8 cellular contexts compared by ENCODE assay signal in the genomic region with DNA sequence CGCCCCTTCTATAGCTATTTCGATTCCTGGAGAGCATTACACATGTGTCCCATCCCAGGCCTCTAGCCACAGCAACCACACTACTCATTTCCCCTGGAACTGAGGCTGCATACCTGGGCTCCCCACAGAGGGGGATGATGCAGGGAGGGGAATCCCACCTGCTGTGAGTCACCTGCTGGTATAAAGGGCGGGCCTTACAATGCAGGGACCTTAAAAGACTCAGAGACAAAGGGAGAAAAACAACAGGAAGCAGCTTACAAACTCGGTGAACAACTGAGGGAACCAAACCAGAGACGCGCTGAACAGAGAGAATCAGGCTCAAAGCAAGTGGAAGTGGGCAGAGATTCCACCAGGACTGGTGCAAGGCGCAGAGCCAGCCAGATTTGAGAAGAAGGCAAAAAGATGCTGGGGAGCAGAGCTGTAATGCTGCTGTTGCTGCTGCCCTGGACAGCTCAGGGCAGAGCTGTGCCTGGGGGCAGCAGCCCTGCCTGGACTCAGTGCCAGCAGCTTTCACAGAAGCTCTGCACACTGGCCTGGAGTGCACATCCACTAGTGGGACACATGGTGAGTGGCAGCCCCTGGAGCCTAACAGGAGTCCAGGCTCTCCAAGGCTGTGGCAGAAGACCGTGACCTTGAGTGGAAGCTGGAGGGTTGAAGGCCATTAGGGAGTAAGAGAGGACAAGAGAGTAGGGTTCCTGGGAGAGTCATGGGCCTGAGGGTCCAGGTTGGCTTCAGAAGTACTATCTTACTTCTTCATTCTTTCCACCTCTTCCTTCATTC. TPM values are rescaled to one million over a fixed set of nuclear protein-coding genes. Genes with fewer than 3 reads are reported as not detected.
DNase-seq lines count a peak whose midpoint lies in the region; ATAC-seq and TF ChIP-seq lines count a peak whose summit lies in the region.

A gene with protein sequence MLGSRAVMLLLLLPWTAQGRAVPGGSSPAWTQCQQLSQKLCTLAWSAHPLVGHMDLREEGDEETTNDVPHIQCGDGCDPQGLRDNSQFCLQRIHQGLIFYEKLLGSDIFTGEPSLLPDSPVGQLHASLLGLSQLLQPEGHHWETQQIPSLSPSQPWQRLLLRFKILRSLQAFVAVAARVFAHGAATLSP (plus strand): TSS at position 242 of the 780 bp plus-strand sequence. CDS start 161 bp downstream, at position 403.

- peak; percentile 29 for ATAC-seq in HG02885 (IDR thresholded peaks at IDR 0.05; ENCODE audit: poor library complexity, unreplicated experiment)

- no peak for TF ChIP-seq POLR2A in thyroid gland (IDR thresholded peaks at IDR 0.05)

- H3K27ac Mint-ChIP-seq in CD8-positive, alpha-beta memory T cell: peak within 1 kb of the TSS; percentile 90 to 100 (median 98)

- intact Hi-C loops in thyroid gland (cut with DNase I): loop anchor here (10.0 kb wide), 1 partner anchor 126 kb away; a partner anchor contains a TSS

- H3K4me3 ChIP-seq in CD8-positive, alpha-beta memory T cell (ENCODE audit: low read length): peak within 1 kb of the TSS; percentile 63
- H3K4me3 ChIP-seq in thyroid gland (replicated peaks in 1 of 3): no peak within 1 kb of the TSS

- CTCF ChIA-PET in CD8-positive, alpha-beta memory T cell (lab: Charles Lee): interaction anchor here (0.7 to 8.1 kb wide), 6 partner anchors 12 to 221 kb away, joined by 3 to 49 read pairs (median 4); a partner anchor contains a TSS

- no peaks in the 10 kb centered on the region for H3K27me3 ChIP-seq in CD8-positive, alpha-beta memory T cell (ENCODE audit: insufficient read depth, low read length, poor library complexity, severe bottlenecking)
- no peaks in the 10 kb centered on the region for H3K27me3 ChIP-seq in thyroid gland

- peaks cover 38% of the 10 kb centered on the region for H3K4me1 ChIP-seq in CD8-positive, alpha-beta memory T cell (ENCODE audit: insufficient read depth, low read length)
- H3K4me1 ChIP-seq in thyroid gland: peaks cover 0 to 6% of the 10 kb centered on the region in 2 donors

- POLR2A ChIA-PET in CD8-positive, alpha-beta memory T cell (lab: Charles Lee): interaction anchor here (0.6 to 3.1 kb wide), 10 partner anchors 13 to 1444 kb away, joined by 3 to 49 read pairs (median 4); a partner anchor contains a TSS

- H3K27me3 Mint-ChIP-seq in CD8-positive, alpha-beta memory T cell: peaks cover 0 to 3% of the 10 kb centered on the region in 2 donors

- DNase-seq in CD8-positive, alpha-beta memory T cell: peak; percentile 67 to 93 (median 82)
- DNase-seq in activated CD4-positive, CD25-positive, alpha-beta regulatory T cell treated with anti-CD3 and anti-CD28 coated beads, Interleukin-2, amount 50 U/mL, for 72 hours: peak; percentile 76
- DNase-seq in dermis blood vessel endothelial cell (peak; percentile 42), cerebellum (ENCODE audit: low spot score) (no peak), NCI-H2196 treated with DMSO at 0.1 percent for 48 hours (lab: John Stamatoyannopoulos, UW; ENCODE audit: unreplicated experiment) (no peak), thyroid gland (no peak)
- peak; percentile 63 to 81 for DNase-seq in stimulated activated CD4-positive, alpha-beta T cell treated with anti-CD3 and anti-CD28 coated beads, Interleukin-1b, Interleukin-23, amount 100 ng/mL, for 4 hours (ENCODE audit: low read depth in 2 of 2)

- H3K9me3 ChIP-seq in CD8-positive, alpha-beta memory T cell (ENCODE audit: low read length): no peaks in the 10 kb centered on the region
- no peaks in the 10 kb centered on the region for H3K9me3 ChIP-seq in thyroid gland

- TF ChIP-seq CTCF in thyroid gland (IDR thresholded peaks at IDR 0.05): no peak

- peak within 1 kb of the TSS; percentile 82 to 94 (median 91) for H3K4me3 Mint-ChIP-seq in CD8-positive, alpha-beta memory T cell

- 41 to 46% methylated on average over 8 of the region's 8 CpGs for WGBS in thyroid gland, 2 donors

- peaks cover 29 to 58% (median 47%) of the 10 kb centered on the region in 3 donors for H3K4me1 Mint-ChIP-seq in CD8-positive, alpha-beta memory T cell

- H3K36me3 Mint-ChIP-seq in CD8-positive, alpha-beta memory T cell: peaks cover 0 to 38% (median 8%) of the 10 kb centered on the region in 3 donors

- peak within 1 kb of the TSS; percentile 43 for H3K27ac ChIP-seq in CD8-positive, alpha-beta memory T cell (ENCODE audit: low read depth, low read length)
- H3K27ac ChIP-seq in thyroid gland: no peak within 1 kb of the TSS

- H3K9me3 Mint-ChIP-seq in CD8-positive, alpha-beta memory T cell: peaks cover 0 to 2% (median 0%) of the 10 kb centered on the region in 5 donors

- peaks cover 14% of the 10 kb centered on the region for H3K36me3 ChIP-seq in CD8-positive, alpha-beta memory T cell (ENCODE audit: insufficient read depth, low read length)
- H3K36me3 ChIP-seq in thyroid gland: peaks cover 13 to 15% of the 10 kb centered on the region in 2 donors

RNA-seq across cellular contexts. Expression of the gene that starts here (rescaled TPM):
- 10 to 100 TPM; 26.9 to 29.6 TPM for total RNA-seq in CD8-positive, alpha-beta memory T cell
- 26.4 TPM for polyA plus RNA-seq in CD8-positive, alpha-beta memory T cell
- total RNA-seq in dermis blood vessel endothelial cell (0.23 and 0.34 TPM in 2 replicates), cerebellum (not detected), thyroid gland (1 to 10 TPM in 1 of 4 donors, under 1 TPM in 1, not detected in 2; 0.67 to 1.1 TPM)

Comparison
In these comparisons a context has a peak if more than half of its experiments do, and no peak if none do; other contexts are left out.
1. RNA of the gene that starts here (total RNA-seq): 26.9 to 29.6 TPM in CD8-positive, alpha-beta memory T cell; 0.67 to 1.1 TPM in thyroid gland, 0.23 to 0.34 TPM in dermis blood vessel endothelial cell and not detected in cerebellum (single experiment); every median in the first group is over 10 times any median in the second.
2. Peak in DNase-seq in dermis blood vessel endothelial cell; RNA of the gene not detected or under 1 TPM.
3. DNase-seq: peak in CD8-positive, alpha-beta memory T cell (5 of 5), activated CD4-positive, CD25-positive, alpha-beta regulatory T cell treated with anti-CD3 and anti-CD28 coated beads, Interleukin-2, amount 50 U/mL, for 72 hours (single experiment) and stimulated activated CD4-positive, alpha-beta T cell treated with anti-CD3 and anti-CD28 coated beads, Interleukin-1b, Interleukin-23, amount 100 ng/mL, for 4 hours (2 of 2); none in cerebellum (single experiment), NCI-H2196 treated with DMSO at 0.1 percent for 48 hours (single experiment) and thyroid gland (0 of 2).